In the genomic region with DNA sequence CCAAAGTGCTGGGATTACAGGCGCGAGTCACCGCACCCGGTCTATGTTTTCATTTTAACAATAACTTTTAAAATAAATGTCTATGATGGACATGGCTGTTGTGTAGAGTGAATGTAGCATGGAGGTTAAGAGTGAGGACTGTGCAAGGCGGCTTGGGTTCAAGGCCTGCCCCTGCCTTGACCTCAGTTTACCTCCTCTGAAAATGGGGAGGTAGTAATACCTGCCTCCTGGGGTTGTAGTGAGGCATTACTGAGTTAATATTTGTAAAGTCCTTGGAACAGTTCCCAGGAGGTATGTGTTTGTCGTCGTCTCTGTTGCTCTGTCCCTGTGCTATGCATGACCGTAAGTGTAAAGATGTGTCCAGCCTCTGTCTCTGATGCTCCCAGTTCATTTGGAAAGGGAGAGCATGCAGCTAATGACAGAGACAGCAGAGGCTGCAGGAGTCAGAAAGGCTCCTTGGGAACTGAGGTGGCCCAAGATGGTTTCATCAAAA, we compare ENCODE assay signal across 1 cellular context.
TF ChIP-seq lines count a peak whose summit lies in the region.

No MANE protein-coding gene starts in this region.

TF ChIP-seq in HepG2, 621 proteins besides CTCF, POLR2A, EP300 and RAD21 (continued from another document):
- TF ChIP-seq, protein P1, sequence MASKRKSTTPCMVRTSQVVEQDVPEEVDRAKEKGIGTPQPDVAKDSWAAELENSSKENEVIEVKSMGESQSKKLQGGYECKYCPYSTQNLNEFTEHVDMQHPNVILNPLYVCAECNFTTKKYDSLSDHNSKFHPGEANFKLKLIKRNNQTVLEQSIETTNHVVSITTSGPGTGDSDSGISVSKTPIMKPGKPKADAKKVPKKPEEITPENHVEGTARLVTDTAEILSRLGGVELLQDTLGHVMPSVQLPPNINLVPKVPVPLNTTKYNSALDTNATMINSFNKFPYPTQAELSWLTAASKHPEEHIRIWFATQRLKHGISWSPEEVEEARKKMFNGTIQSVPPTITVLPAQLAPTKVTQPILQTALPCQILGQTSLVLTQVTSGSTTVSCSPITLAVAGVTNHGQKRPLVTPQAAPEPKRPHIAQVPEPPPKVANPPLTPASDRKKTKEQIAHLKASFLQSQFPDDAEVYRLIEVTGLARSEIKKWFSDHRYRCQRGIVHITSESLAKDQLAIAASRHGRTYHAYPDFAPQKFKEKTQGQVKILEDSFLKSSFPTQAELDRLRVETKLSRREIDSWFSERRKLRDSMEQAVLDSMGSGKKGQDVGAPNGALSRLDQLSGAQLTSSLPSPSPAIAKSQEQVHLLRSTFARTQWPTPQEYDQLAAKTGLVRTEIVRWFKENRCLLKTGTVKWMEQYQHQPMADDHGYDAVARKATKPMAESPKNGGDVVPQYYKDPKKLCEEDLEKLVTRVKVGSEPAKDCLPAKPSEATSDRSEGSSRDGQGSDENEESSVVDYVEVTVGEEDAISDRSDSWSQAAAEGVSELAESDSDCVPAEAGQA (IDR thresholded peaks at IDR 0.05; ENCODE audit: low read depth) = no peak
- TF ChIP-seq, protein P1 (CRISPR knock-in tag; IDR thresholded peaks at IDR 0.05; ENCODE audit: borderline replicate concordance) = no peak
- peak; percentile 93 for TF ChIP-seq ZNF629 (CRISPR knock-in tag; conservative IDR thresholded peaks at IDR 0.05)
- TF ChIP-seq RXRA (CRISPR knock-in tag; IDR thresholded peaks at IDR 0.05) = no peak
- 0 out of 2 replicates have a peak, but pooled peaks have one; percentile 17 for TF ChIP-seq ZMYM3 (CRISPR knock-in tag; IDR thresholded peaks at IDR 0.05)
- TF ChIP-seq, protein P2, sequence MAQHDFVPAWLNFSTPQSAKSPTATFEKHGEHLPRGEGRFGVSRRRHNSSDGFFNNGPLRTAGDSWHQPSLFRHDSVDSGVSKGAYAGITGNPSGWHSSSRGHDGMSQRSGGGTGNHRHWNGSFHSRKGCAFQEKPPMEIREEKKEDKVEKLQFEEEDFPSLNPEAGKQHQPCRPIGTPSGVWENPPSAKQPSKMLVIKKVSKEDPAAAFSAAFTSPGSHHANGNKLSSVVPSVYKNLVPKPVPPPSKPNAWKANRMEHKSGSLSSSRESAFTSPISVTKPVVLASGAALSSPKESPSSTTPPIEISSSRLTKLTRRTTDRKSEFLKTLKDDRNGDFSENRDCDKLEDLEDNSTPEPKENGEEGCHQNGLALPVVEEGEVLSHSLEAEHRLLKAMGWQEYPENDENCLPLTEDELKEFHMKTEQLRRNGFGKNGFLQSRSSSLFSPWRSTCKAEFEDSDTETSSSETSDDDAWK (CRISPR knock-in tag; IDR thresholded peaks at IDR 0.05) = no peak
- TF ChIP-seq TEAD3 (CRISPR knock-in tag; optimal IDR thresholded peaks at IDR 0.05; ENCODE audit: borderline replicate concordance) = peak; percentile 10
- TF ChIP-seq, protein P3, sequence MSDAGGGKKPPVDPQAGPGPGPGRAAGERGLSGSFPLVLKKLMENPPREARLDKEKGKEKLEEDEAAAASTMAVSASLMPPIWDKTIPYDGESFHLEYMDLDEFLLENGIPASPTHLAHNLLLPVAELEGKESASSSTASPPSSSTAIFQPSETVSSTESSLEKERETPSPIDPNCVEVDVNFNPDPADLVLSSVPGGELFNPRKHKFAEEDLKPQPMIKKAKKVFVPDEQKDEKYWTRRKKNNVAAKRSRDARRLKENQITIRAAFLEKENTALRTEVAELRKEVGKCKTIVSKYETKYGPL (CRISPR knock-in tag; IDR thresholded peaks at IDR 0.05) = no peak
